Comparison of ENCODE assay signal across 12 cellular contexts in the genomic region with DNA sequence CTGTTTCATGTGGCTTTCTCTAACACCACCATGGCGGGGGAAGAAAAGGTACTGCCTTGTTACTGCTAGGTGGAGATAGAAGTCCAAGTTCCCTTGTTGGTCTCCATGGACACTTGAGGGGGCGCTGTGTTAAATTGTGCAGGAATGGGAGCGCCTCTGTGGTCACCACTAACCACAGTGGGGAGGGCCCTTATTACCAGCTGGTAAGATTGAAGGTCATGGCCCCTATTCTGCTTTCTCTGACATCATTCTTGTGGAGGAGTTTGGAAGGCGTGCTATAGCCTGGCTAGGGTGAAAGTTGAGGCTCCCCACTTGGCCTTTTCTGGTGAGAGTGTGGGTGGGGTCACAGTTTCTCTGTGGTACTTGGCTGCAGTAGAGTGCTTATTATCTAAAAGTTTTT. TPM values are rescaled to one million over a fixed set of nuclear protein-coding genes. Genes with fewer than 3 reads are reported as not detected.
DNase-seq lines count a peak whose midpoint lies in the region; ATAC-seq and TF ChIP-seq lines count a peak whose summit lies in the region.
"Had no signal": no experiment of that assay in that cellular context is flagged by ENCODE, and none has a peak within 500 bp of the region (broad histone marks: within the 10 kb centered on the region; RNA-seq: fewer than 3 reads in every experiment).

No MANE protein-coding gene starts in this region.

- H3K36me3 Mint-ChIP-seq in naive thymus-derived CD8-positive, alpha-beta T cell, result peaks cover 0 to 5% (median 0%) of the 10 kb centered on the region in 3 donors

- intact Hi-C loops in tibial artery (cut with DNase I; ENCODE audit: low total_unique reads), result no loop called here

- H3K27ac ChIP-seq in tibial artery, result no peak overlapping the region

- H3K4me1 Mint-ChIP-seq in naive thymus-derived CD8-positive, alpha-beta T cell, result no peaks in the 10 kb centered on the region

- peaks cover 0 to 4% of the 10 kb centered on the region in 2 donors for H3K27me3 ChIP-seq in tibial artery

- no peak overlapping the region for H3K4me3 Mint-ChIP-seq in naive thymus-derived CD8-positive, alpha-beta T cell
- H3K4me3 Mint-ChIP-seq: activated T-helper 1 cell treated with anti-CD3 and anti-CD28 coated beads, Interleukin-12 subunit alpha, Interleukin-12 subunit beta, Interleukin-2, Interleukin-4 antibody, amounts not matched to agents 30 ng/mL and 10 ng/mL and 1 ng/mL, durations not matched to agents 14 hours and 24 hours and 36 hours had no signal

- peak; percentile 25 for DNase-seq in activated CD4-positive, alpha-beta T cell treated with anti-CD3 and anti-CD28 coated beads for 48 hours
- no peak for DNase-seq in activated CD4-positive, alpha-beta T cell treated with anti-CD3 and anti-CD28 coated beads, Interleukin-2, amount 50 U/mL, for 1 hour
- peak; percentile 66 for DNase-seq in SKM-1 (lab: John Stamatoyannopoulos, UW; ENCODE audit: unreplicated experiment)
- DNase-seq in stimulated activated CD8-positive, alpha-beta memory T cell treated with anti-CD3 and anti-CD28 coated beads, Interleukin-4, amount 100 ng/mL, for 48 hours, result peak; percentile 34
- no peak for DNase-seq in tibial artery
- DNase-seq in foreskin melanocyte, result no peak
- DNase-seq in naive thymus-derived CD8-positive, alpha-beta T cell, result no peak
- DNase-seq: ACHN, NCI-H2029 had no signal

- peak; percentile 75 for ATAC-seq in HG02852 (IDR thresholded peaks at IDR 0.05; ENCODE audit: unreplicated experiment)
- ATAC-seq in naive thymus-derived CD8-positive, alpha-beta T cell, result no peak
- ATAC-seq: left lobe of liver had no signal

- H3K27me3 Mint-ChIP-seq in naive thymus-derived CD8-positive, alpha-beta T cell, result peaks cover 22 to 67% (median 42%) of the 10 kb centered on the region in 5 donors

- no peaks in the 10 kb centered on the region for H3K4me1 ChIP-seq in tibial artery

- no peaks in the 10 kb centered on the region for H3K9me3 ChIP-seq in tibial artery

- POLR2A ChIA-PET in naive thymus-derived CD8-positive, alpha-beta T cell (lab: Charles Lee), result no interaction called here

- no peak overlapping the region for H3K27ac Mint-ChIP-seq in naive thymus-derived CD8-positive, alpha-beta T cell
- H3K27ac Mint-ChIP-seq: activated T-helper 1 cell treated with anti-CD3 and anti-CD28 coated beads, Interleukin-12 subunit alpha, Interleukin-12 subunit beta, Interleukin-2, Interleukin-4 antibody, amounts not matched to agents 30 ng/mL and 10 ng/mL and 1 ng/mL, durations not matched to agents 14 hours and 24 hours and 36 hours had no signal

- H3K9me3 Mint-ChIP-seq in naive thymus-derived CD8-positive, alpha-beta T cell, result peaks cover 0 to 17% (median 6%) of the 10 kb centered on the region in 9 donors

- no peak overlapping the region for H3K4me3 ChIP-seq in tibial artery

- no peaks in the 10 kb centered on the region for H3K36me3 ChIP-seq in tibial artery

- no peak for TF ChIP-seq CTCF in tibial artery (IDR thresholded peaks at IDR 0.05)

RNA-seq across cellular contexts. Expression of a gene that starts 14.9 kb away (rescaled TPM):
- total RNA-seq in naive thymus-derived CD8-positive, alpha-beta T cell, result 10 to 100 TPM; 36.9 to 37.7 TPM
- polyA plus RNA-seq in naive thymus-derived CD8-positive, alpha-beta T cell, result 10 to 100 TPM; 18.1 to 20.9 (median 20.1) TPM

Comparison
In these comparisons a context has a peak if more than half of its experiments do, and no peak if none do; other contexts are left out.
1. DNase-seq: peak in activated CD4-positive, alpha-beta T cell treated with anti-CD3 and anti-CD28 coated beads for 48 hours (single experiment), SKM-1 (single experiment) and stimulated activated CD8-positive, alpha-beta memory T cell treated with anti-CD3 and anti-CD28 coated beads, Interleukin-4, amount 100 ng/mL, for 48 hours (single experiment); none in activated CD4-positive, alpha-beta T cell treated with anti-CD3 and anti-CD28 coated beads, Interleukin-2, amount 50 U/mL, for 1 hour (single experiment), tibial artery (0 of 2), foreskin melanocyte (single experiment) and naive thymus-derived CD8-positive, alpha-beta T cell (0 of 10).